ENCODE assay signal across 1 cellular context in the genomic region with DNA sequence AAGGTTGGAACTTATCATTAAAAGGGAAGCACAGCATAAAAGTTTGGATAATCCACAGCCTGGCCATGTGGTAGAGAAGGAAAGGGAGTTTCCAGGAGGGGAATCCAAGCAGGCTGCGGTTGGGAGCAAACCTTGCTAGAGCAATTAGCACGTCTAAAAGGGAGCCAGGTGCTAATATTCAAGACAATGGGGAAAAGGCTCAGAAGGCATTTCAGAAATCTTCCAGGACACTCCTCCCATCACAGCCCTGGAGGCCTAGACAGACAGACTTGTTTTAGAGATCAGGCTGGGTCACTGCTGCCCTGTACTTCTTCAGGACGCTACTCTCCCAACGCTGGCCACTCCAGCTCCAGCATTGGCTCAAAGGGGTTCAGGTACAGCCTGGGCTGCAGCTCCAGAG.
TF ChIP-seq lines count a peak whose summit lies in the region.

No MANE protein-coding gene starts in this region.

TF ChIP-seq in H1, 55 proteins besides CTCF, POLR2A, EP300 and RAD21:
- TF ChIP-seq EGR1 (IDR thresholded peaks at IDR 0.05; ENCODE audit: borderline replicate concordance, low read depth, low read length) (no peak), ZNF274 (IDR thresholded peaks at IDR 0.05; ENCODE audit: borderline replicate concordance, extremely low read depth, low read length) (no peak), CEBPB (IDR thresholded peaks at IDR 0.05; ENCODE audit: low read depth, low read length) (no peak), HDAC2 (IDR thresholded peaks at IDR 0.05; ENCODE audit: borderline replicate concordance in 1 of 2, low read depth in 2 of 2, low read length in 2 of 2) (no peak), CTBP2 (IDR thresholded peaks at IDR 0.05; ENCODE audit: borderline replicate concordance, insufficient read depth, insufficient read length, low read length) (no peak), TEAD4 (IDR thresholded peaks at IDR 0.05; ENCODE audit: low read depth, low read length) (peak; percentile 26; the same call in 1 of the 2 replicates), GTF2F1 (IDR thresholded peaks at IDR 0.05; ENCODE audit: borderline replicate concordance, low read depth, low read length) (no peak), SP2 (IDR thresholded peaks at IDR 0.05; ENCODE audit: low read length) (no peak), JUN (IDR thresholded peaks at IDR 0.05; ENCODE audit: low read depth, low read length) (no peak), RFX5 (IDR thresholded peaks at IDR 0.05; ENCODE audit: borderline replicate concordance, low read depth, low read length) (no peak), TCF12 (IDR thresholded peaks at IDR 0.05; ENCODE audit: low read depth, low read length) (peak; percentile 84), BCL11A (IDR thresholded peaks at IDR 0.05; ENCODE audit: low read depth in 2 of 2, low read length in 2 of 2) (no peak), CHD2 (IDR thresholded peaks at IDR 0.05; ENCODE audit: low read length) (0 out of 2 replicates have a peak, but pooled peaks have one; percentile 28)
- TF ChIP-seq, protein P1, sequence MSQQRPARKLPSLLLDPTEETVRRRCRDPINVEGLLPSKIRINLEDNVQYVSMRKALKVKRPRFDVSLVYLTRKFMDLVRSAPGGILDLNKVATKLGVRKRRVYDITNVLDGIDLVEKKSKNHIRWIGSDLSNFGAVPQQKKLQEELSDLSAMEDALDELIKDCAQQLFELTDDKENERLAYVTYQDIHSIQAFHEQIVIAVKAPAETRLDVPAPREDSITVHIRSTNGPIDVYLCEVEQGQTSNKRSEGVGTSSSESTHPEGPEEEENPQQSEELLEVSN (IDR thresholded peaks at IDR 0.05): peak; percentile 39; the same call in 1 of the 2 replicates
- TF ChIP-seq, protein P2, sequence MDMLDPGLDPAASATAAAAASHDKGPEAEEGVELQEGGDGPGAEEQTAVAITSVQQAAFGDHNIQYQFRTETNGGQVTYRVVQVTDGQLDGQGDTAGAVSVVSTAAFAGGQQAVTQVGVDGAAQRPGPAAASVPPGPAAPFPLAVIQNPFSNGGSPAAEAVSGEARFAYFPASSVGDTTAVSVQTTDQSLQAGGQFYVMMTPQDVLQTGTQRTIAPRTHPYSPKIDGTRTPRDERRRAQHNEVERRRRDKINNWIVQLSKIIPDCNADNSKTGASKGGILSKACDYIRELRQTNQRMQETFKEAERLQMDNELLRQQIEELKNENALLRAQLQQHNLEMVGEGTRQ (IDR thresholded peaks at IDR 0.05; ENCODE audit: low read length): no peak
